Comparison of ENCODE assay signal across 1 cellular context in the genomic region with DNA sequence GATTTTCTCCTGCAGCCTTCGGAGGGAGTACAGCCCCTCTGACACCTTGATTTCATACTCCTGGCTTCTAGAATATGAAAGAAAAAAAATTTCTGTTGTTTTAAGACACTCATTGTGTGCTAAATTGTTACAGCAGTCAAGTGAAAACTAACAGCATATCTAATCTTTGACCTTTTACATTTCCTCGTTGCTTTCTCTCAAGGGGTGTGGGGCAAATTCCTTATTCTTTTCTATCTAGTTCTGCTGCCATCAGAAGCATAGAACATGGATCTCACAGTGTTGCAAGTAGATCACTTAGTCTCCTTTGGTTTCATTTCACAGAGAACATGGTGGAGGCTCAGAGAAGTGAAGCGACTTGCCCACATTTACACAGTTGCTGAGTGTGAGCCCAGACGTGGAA.
TF ChIP-seq lines count a peak whose summit lies in the region.

No MANE protein-coding gene starts in this region.

TF ChIP-seq in A549, 52 proteins besides CTCF, POLR2A, EP300 and RAD21 (continued from another document):
- TF ChIP-seq, protein P1, sequence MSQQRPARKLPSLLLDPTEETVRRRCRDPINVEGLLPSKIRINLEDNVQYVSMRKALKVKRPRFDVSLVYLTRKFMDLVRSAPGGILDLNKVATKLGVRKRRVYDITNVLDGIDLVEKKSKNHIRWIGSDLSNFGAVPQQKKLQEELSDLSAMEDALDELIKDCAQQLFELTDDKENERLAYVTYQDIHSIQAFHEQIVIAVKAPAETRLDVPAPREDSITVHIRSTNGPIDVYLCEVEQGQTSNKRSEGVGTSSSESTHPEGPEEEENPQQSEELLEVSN (IDR thresholded peaks at IDR 0.05; ENCODE audit: borderline replicate concordance, low read depth), result no peak
- TF ChIP-seq HDAC2 (IDR thresholded peaks at IDR 0.05) (no peak), RFX5 (IDR thresholded peaks at IDR 0.05) (no peak), ESRRA (IDR thresholded peaks at IDR 0.05; ENCODE audit: borderline replicate concordance, low read length) (no peak), POLR2AphosphoS2 (conservative IDR thresholded peaks at IDR 0.05; ENCODE audit: low read length) (no peak)
